7 cellular contexts compared by ENCODE assay signal in the genomic region with DNA sequence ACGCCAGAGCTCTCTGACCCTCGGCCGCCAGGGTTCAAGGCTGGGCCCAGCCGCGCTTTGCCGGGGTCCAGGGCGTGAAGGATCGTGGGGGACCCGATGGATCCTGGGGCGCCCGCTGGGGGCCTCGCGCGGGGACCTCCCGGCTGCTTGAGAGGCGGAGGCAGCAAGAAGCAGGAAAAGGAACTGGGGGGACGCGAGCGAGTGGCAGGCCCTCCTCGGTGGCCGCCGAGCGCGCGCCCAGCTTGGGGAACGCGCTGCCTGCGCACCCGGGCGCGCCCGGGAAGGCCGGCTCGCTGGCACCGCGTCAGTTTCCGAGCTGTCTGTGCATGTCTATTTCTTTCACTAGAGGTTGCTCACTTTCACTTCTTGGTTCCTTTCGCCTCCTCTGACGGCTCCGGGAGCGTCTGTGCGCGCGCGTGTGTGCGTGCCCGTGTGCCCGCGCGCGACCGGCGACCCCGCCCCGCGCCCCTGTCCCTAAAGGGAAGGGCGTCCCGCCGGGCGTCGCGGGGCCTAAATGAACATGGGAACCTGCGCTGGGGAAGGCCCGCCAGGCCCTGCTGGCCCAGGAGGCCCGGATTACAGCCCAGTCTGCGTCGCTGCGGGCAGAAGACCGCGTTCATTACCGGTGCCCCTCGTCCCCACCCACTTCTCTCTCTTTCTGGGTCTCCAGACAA.
DNase-seq lines count a peak whose midpoint lies in the region; ATAC-seq, FAIRE-seq and TF ChIP-seq lines count a peak whose summit lies in the region.

No MANE protein-coding gene starts in this region.

- in situ Hi-C loops in SK-MEL-5 (cut with HindIII; ENCODE audit: low pct_unique_long_range_greater_than_20kb, low sequenced_read_pairs): no loop called here

- peak overlapping the region; percentile 54 for H3K27ac Mint-ChIP-seq in activated naive CD8-positive, alpha-beta T cell

- peak overlapping the region; percentile 94 to 98 (median 96) for H3K27ac ChIP-seq in pancreas
- H3K27ac ChIP-seq in thoracic aorta: peak overlapping the region; percentile 88 to 90

- H3K27me3 ChIP-seq in pancreas: no peaks in the 10 kb centered on the region
- no peaks in the 10 kb centered on the region for H3K27me3 ChIP-seq in thoracic aorta (replicated peaks; ENCODE audit: insufficient read depth)

- H3K4me1 Mint-ChIP-seq in activated naive CD8-positive, alpha-beta T cell (ENCODE audit: low read depth): peaks cover 7% of the 10 kb centered on the region

- no peaks in the 10 kb centered on the region for H3K36me3 Mint-ChIP-seq in activated naive CD8-positive, alpha-beta T cell

- ATAC-seq in HG03565 (IDR thresholded peaks at IDR 0.05; ENCODE audit: unreplicated experiment) (peak; percentile 71), Right ventricle myocardium inferior (peak; percentile 91), pancreas (peak; percentile 77 to 88 (median 80)), thoracic aorta (ENCODE audit: insufficient number of reproducible peaks, low FRiP score, low read depth) (peak; percentile 61)

- H3K9me3 ChIP-seq in pancreas: no peaks in the 10 kb centered on the region
- no peaks in the 10 kb centered on the region for H3K9me3 ChIP-seq in thoracic aorta

- H3K36me3 ChIP-seq in pancreas (no peaks in the 10 kb centered on the region), thoracic aorta (no peaks in the 10 kb centered on the region)

- TF ChIP-seq CTCF in pancreas (IDR thresholded peaks at IDR 0.05) (no peak), thoracic aorta (IDR thresholded peaks at IDR 0.05) (peak; percentile 26)

- 4 to 14% methylated on average over 25 to 72 of the region's 72 CpGs for WGBS in pancreas, 2 donors

- peak overlapping the region; percentile 13 to 53 (median 30) for H3K4me3 ChIP-seq in pancreas
- H3K4me3 ChIP-seq in thoracic aorta: peak overlapping the region; percentile 78

- H3K4me1 ChIP-seq in pancreas (peaks cover 6 to 13% (median 11%) of the 10 kb centered on the region in 3 donors), thoracic aorta (ENCODE audit: control insufficient read depth in 1 of 2, low read depth in 2 of 2) (peaks cover 8 to 19% of the 10 kb centered on the region in 2 donors)

- intact Hi-C loops in Right ventricle myocardium inferior (cut with DNase I) (loop anchor here (2.0 to 5.0 kb wide), 3 partner anchors 49 to 229 kb away; no protein-coding TSS in a partner anchor), pancreas (cut with DNase I) (no loop called here)

- no peaks in the 10 kb centered on the region for H3K9me3 Mint-ChIP-seq in activated naive CD8-positive, alpha-beta T cell (ENCODE audit: low read depth)

- peak; percentile 80 for FAIRE-seq in GM18507 (lab: Jason Lieb, UNC)
- FAIRE-seq in pancreas (lab: Jason Lieb, UNC): no peak

- DNase-seq in GM18507 (ENCODE audit: extremely low spot score, insufficient read length, low read depth): peak; percentile 70
- peak; percentile 38 for DNase-seq in SK-MEL-5 (ENCODE audit: low read depth, low spot score)
- peak; percentile 95 for DNase-seq in Right ventricle myocardium inferior (ENCODE audit: missing footprints)
- peak; percentile 75 to 90 (median 84) for DNase-seq in pancreas
- peak; percentile 36 for DNase-seq in thoracic aorta (ENCODE audit: low spot score)

- peak overlapping the region; percentile 77 for H3K4me3 Mint-ChIP-seq in activated naive CD8-positive, alpha-beta T cell

- no peaks in the 10 kb centered on the region for H3K27me3 Mint-ChIP-seq in activated naive CD8-positive, alpha-beta T cell

Comparison
In these comparisons a context has a peak if more than half of its experiments do, and no peak if none do; other contexts are left out.
1. Peak in every context shown above with its lines: DNase-seq, ATAC-seq, H3K4me3 ChIP-seq and H3K27ac ChIP-seq.
2. DNase-seq: peak in every context shown above with its lines; median percentile 95 in Right ventricle myocardium inferior; 84 in pancreas; 70 in GM18507; 38 in SK-MEL-5; 36 in thoracic aorta.